ENCODE assay signal across 23 cellular contexts in the genomic region with DNA sequence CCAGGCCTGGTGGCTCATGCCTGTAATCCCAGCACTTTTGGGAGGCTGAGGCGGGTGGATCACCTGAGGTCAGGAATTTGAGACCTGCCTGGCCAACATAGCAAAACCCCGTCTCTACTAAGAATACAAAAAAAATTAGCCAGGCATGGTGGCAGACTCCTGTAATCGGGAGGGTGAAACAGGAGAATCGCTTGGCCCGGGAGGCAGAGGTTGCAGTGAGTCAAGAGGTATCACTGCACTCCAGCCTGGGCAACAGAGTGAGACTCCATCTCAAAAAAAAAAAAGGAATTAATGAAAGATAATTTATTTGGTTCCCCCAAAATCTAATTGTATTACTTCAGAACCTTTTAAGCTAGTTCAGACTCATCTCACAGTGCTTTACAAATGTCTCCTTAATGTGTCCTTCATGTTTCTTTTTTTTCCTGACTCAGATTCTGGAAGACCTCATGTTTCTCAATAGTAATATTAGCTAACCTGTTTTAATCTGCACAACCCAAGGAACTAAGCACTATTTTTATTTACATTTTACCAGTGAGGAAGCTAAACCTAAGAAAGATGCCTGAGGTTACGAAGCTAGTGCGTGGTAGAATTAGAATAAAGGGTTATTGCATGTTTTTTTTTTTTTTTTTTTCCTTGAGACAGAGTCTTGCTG.
"Had no signal": no experiment of that assay in that cellular context is flagged by ENCODE, and none has a peak within 500 bp of the region (broad histone marks: within the 10 kb centered on the region; RNA-seq: fewer than 3 reads in every experiment).

No MANE protein-coding gene starts in this region.

- H3K4me3 Mint-ChIP-seq: IgD-negative memory B cell had no signal

- DNase-seq: Kasumi-1, MM.1S, NCI-H1092 treated with DMSO at 0.1 percent for 48 hours, NCI-H1436, NCI-H187, NCI-H2029, NCI-H2081 treated with DMSO at 0.1 percent for 48 hours, NCI-H2171, NCI-H226, NCI-H446, NCI-H510A, NCI-H524 treated with DMSO at 0.1 percent for 48 hours, NCI-H69, NCI-H774, Right ventricle myocardium superior, RPMI8226, SIG-M5 had no signal

- H3K9me3 Mint-ChIP-seq: IgD-negative memory B cell had no signal

- H3K27me3 Mint-ChIP-seq: IgD-negative memory B cell had no signal

- H3K27me3 ChIP-seq: SJSA1 had no signal

- ATAC-seq: K562 had no signal

- H3K27ac ChIP-seq: HL-60, KMS-11, SJSA1, SK-N-MC had no signal

- H3K4me3 ChIP-seq: K562, SJSA1, SK-N-MC had no signal
